1 cellular context compared by ENCODE assay signal in the genomic region with DNA sequence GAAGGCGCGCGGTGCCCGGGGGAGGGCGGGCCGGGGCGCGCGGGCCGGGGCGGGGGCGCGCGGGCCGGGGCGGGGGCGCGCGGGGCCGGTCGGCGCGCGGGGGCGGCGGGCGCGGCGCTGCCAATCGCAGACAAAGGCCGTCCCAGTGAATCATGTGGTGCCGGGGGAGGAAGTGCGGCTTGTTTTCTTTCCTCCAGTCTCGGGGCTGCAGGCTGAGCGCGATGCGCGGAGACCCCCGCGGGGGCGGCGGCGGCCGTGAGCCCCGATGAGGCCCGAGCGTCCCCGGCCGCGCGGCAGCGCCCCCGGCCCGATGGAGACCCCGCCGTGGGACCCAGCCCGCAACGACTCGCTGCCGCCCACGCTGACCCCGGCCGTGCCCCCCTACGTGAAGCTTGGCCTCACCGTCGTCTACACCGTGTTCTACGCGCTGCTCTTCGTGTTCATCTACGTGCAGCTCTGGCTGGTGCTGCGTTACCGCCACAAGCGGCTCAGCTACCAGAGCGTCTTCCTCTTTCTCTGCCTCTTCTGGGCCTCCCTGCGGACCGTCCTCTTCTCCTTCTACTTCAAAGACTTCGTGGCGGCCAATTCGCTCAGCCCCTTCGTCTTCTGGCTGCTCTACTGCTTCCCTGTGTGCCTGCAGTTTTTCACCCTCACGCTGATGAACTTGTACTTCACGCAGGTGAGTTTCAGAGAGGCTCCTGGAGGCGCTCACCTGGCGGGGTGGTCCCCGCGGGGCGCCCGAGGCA.
TF ChIP-seq lines count a peak whose summit lies in the region.

Gene GPR137B, plus strand, starts transcription at position 182 of the 746 bp plus-strand sequence. Its CDS starts 84 bp downstream, at position 266.

TF ChIP-seq in HEK293, 187 proteins besides CTCF, POLR2A, EP300 and RAD21 (continued from another document and continues in another):
- TF ChIP-seq, protein P1, sequence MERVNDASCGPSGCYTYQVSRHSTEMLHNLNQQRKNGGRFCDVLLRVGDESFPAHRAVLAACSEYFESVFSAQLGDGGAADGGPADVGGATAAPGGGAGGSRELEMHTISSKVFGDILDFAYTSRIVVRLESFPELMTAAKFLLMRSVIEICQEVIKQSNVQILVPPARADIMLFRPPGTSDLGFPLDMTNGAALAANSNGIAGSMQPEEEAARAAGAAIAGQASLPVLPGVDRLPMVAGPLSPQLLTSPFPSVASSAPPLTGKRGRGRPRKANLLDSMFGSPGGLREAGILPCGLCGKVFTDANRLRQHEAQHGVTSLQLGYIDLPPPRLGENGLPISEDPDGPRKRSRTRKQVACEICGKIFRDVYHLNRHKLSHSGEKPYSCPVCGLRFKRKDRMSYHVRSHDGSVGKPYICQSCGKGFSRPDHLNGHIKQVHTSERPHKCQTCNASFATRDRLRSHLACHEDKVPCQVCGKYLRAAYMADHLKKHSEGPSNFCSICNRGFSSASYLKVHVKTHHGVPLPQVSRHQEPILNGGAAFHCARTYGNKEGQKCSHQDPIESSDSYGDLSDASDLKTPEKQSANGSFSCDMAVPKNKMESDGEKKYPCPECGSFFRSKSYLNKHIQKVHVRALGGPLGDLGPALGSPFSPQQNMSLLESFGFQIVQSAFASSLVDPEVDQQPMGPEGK (tag by site-specific recombination; IDR thresholded peaks at IDR 0.05): peak; percentile 64; the same call in 1 of the 2 replicates
- TF ChIP-seq, protein P2, sequence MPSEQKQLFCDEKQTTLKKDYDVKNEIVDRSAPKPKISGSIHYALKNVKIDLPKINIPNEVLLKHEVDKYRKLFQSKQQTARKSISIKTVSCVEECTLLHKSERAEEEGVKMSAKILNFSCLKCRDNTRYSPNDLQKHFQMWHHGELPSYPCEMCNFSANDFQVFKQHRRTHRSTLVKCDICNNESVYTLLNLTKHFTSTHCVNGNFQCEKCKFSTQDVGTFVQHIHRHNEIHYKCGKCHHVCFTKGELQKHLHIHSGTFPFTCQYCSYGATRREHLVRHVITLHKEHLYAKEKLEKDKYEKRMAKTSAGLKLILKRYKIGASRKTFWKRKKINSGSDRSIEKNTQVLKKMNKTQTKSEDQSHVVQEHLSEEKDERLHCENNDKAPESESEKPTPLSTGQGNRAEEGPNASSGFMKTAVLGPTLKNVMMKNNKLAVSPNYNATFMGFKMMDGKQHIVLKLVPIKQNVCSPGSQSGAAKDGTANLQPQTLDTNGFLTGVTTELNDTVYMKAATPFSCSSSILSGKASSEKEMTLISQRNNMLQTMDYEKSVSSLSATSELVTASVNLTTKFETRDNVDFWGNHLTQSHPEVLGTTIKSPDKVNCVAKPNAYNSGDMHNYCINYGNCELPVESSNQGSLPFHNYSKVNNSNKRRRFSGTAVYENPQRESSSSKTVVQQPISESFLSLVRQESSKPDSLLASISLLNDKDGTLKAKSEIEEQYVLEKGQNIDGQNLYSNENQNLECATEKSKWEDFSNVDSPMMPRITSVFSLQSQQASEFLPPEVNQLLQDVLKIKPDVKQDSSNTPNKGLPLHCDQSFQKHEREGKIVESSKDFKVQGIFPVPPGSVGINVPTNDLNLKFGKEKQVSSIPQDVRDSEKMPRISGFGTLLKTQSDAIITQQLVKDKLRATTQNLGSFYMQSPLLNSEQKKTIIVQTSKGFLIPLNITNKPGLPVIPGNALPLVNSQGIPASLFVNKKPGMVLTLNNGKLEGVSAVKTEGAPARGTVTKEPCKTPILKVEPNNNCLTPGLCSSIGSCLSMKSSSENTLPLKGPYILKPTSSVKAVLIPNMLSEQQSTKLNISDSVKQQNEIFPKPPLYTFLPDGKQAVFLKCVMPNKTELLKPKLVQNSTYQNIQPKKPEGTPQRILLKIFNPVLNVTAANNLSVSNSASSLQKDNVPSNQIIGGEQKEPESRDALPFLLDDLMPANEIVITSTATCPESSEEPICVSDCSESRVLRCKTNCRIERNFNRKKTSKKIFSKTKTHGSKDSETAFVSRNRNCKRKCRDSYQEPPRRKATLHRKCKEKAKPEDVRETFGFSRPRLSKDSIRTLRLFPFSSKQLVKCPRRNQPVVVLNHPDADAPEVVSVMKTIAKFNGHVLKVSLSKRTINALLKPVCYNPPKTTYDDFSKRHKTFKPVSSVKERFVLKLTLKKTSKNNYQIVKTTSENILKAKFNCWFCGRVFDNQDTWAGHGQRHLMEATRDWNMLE (tag by site-specific recombination; conservative IDR thresholded peaks at IDR 0.05; ENCODE audit: low read depth): no peak
- TF ChIP-seq ZFHX2 (tag by site-specific recombination; conservative IDR thresholded peaks at IDR 0.05) (peak; percentile 85), ZNF837 (tag by site-specific recombination; IDR thresholded peaks at IDR 0.05) (no peak), KLF8 (tag by site-specific recombination; IDR thresholded peaks at IDR 0.05) (peak; percentile 55), ZSCAN30 (tag by site-specific recombination; IDR thresholded peaks at IDR 0.05) (peak; percentile 88), ZBTB20 (tag by site-specific recombination; IDR thresholded peaks at IDR 0.05) (no peak), ZNF394 (tag by site-specific recombination; IDR thresholded peaks at IDR 0.05; ENCODE audit: borderline replicate concordance) (peak; percentile 56; the same call in 1 of the 2 replicates), ZNF202 (tag by site-specific recombination; IDR thresholded peaks at IDR 0.05; ENCODE audit: borderline replicate concordance) (no peak), ZNF157 (tag by site-specific recombination; IDR thresholded peaks at IDR 0.05) (no peak), REST (tag by site-specific recombination; IDR thresholded peaks at IDR 0.05) (no peak), ZNF366 (tag by site-specific recombination; conservative IDR thresholded peaks at IDR 0.05) (peak; percentile 67; the same call in 1 of the 2 replicates), ZNF169 (tag by site-specific recombination; IDR thresholded peaks at IDR 0.05) (no peak), WT1 (tag by site-specific recombination; IDR thresholded peaks at IDR 0.05) (peak; percentile 53; the same call in 1 of the 2 replicates), ZNF184 (tag by site-specific recombination; IDR thresholded peaks at IDR 0.05) (no peak; the same call in 1 of the 2 replicates), KLF16 (tag by site-specific recombination; IDR thresholded peaks at IDR 0.05) (0 out of 2 replicates have a peak, but pooled peaks have one; percentile 37), ZNF660 (tag by site-specific recombination; IDR thresholded peaks at IDR 0.05) (peak; percentile 94), ZBTB11 (tag by site-specific recombination; conservative IDR thresholded peaks at IDR 0.05; ENCODE audit: low read depth) (peak; percentile 42; the same call in 1 of the 2 replicates), ZNF571 (tag by site-specific recombination; IDR thresholded peaks at IDR 0.05) (no peak)
- TF ChIP-seq, protein P3, sequence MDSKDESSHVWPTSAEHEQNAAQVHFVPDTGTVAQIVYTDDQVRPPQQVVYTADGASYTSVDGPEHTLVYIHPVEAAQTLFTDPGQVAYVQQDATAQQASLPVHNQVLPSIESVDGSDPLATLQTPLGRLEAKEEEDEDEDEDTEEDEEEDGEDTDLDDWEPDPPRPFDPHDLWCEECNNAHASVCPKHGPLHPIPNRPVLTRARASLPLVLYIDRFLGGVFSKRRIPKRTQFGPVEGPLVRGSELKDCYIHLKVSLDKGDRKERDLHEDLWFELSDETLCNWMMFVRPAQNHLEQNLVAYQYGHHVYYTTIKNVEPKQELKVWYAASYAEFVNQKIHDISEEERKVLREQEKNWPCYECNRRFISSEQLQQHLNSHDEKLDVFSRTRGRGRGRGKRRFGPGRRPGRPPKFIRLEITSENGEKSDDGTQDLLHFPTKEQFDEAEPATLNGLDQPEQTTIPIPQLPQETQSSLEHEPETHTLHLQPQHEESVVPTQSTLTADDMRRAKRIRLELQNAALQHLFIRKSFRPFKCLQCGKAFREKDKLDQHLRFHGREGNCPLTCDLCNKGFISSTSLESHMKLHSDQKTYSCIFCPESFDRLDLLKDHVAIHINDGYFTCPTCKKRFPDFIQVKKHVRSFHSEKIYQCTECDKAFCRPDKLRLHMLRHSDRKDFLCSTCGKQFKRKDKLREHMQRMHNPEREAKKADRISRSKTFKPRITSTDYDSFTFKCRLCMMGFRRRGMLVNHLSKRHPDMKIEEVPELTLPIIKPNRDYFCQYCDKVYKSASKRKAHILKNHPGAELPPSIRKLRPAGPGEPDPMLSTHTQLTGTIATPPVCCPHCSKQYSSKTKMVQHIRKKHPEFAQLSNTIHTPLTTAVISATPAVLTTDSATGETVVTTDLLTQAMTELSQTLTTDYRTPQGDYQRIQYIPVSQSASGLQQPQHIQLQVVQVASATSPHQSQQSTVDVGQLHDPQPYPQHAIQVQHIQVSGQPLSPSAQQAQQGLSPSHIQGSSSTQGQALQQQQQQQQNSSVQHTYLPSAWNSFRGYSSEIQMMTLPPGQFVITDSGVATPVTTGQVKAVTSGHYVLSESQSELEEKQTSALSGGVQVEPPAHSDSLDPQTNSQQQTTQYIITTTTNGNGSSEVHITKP (tag by site-specific recombination; IDR thresholded peaks at IDR 0.05): peak; percentile 73
- TF ChIP-seq, protein P4, sequence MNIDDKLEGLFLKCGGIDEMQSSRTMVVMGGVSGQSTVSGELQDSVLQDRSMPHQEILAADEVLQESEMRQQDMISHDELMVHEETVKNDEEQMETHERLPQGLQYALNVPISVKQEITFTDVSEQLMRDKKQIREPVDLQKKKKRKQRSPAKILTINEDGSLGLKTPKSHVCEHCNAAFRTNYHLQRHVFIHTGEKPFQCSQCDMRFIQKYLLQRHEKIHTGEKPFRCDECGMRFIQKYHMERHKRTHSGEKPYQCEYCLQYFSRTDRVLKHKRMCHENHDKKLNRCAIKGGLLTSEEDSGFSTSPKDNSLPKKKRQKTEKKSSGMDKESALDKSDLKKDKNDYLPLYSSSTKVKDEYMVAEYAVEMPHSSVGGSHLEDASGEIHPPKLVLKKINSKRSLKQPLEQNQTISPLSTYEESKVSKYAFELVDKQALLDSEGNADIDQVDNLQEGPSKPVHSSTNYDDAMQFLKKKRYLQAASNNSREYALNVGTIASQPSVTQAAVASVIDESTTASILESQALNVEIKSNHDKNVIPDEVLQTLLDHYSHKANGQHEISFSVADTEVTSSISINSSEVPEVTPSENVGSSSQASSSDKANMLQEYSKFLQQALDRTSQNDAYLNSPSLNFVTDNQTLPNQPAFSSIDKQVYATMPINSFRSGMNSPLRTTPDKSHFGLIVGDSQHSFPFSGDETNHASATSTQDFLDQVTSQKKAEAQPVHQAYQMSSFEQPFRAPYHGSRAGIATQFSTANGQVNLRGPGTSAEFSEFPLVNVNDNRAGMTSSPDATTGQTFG (tag by site-specific recombination; IDR thresholded peaks at IDR 0.05; ENCODE audit: borderline replicate concordance): no peak
- TF ChIP-seq, protein P5, sequence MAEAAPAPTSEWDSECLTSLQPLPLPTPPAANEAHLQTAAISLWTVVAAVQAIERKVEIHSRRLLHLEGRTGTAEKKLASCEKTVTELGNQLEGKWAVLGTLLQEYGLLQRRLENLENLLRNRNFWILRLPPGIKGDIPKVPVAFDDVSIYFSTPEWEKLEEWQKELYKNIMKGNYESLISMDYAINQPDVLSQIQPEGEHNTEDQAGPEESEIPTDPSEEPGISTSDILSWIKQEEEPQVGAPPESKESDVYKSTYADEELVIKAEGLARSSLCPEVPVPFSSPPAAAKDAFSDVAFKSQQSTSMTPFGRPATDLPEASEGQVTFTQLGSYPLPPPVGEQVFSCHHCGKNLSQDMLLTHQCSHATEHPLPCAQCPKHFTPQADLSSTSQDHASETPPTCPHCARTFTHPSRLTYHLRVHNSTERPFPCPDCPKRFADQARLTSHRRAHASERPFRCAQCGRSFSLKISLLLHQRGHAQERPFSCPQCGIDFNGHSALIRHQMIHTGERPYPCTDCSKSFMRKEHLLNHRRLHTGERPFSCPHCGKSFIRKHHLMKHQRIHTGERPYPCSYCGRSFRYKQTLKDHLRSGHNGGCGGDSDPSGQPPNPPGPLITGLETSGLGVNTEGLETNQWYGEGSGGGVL (tag by site-specific recombination; IDR thresholded peaks at IDR 0.05): 0 out of 2 replicates have a peak, but pooled peaks have one; percentile 23
